ENCODE assay signal across 1 cellular context in genomic region chr6:146891615-146892265, GRCh38.
TF ChIP-seq lines count a peak whose summit lies in the region.

No MANE protein-coding gene starts in this region.

TF ChIP-seq in K562, 482 proteins besides CTCF, POLR2A, EP300 and RAD21 (continued from another document):
- 0 out of 2 replicates have a peak, but pooled peaks have one; percentile 5 for TF ChIP-seq TEAD4 (IDR thresholded peaks at IDR 0.05; ENCODE audit: low read length)
- TF ChIP-seq TEAD4 (CRISPR knock-in tag; IDR thresholded peaks at IDR 0.05; ENCODE audit: borderline replicate concordance), result no peak
- no peak for TF ChIP-seq SAFB2 (IDR thresholded peaks at IDR 0.05; ENCODE audit: borderline replicate concordance, low read depth, low read length, severe bottlenecking)
- TF ChIP-seq ZNF586 (CRISPR knock-in tag; conservative IDR thresholded peaks at IDR 0.05), result 0 out of 2 replicates have a peak, but pooled peaks have one; percentile 24
- no peak for TF ChIP-seq TAF15 (IDR thresholded peaks at IDR 0.05; ENCODE audit: low read depth, low read length)
- TF ChIP-seq ZFP1 (CRISPR knock-in tag; IDR thresholded peaks at IDR 0.05), result peak; percentile 17
- no peak for TF ChIP-seq RBFOX2 (IDR thresholded peaks at IDR 0.05; ENCODE audit: low read depth, low read length)
- TF ChIP-seq SRSF1 (IDR thresholded peaks at IDR 0.05; ENCODE audit: low read depth, low read length), result no peak
- TF ChIP-seq ZNF79 (CRISPR knock-in tag; IDR thresholded peaks at IDR 0.05; ENCODE audit: low read depth), result 0 out of 2 replicates have a peak, but pooled peaks have one; percentile 17
- TF ChIP-seq ZNF175 (CRISPR knock-in tag; IDR thresholded peaks at IDR 0.05; ENCODE audit: low read depth), result peak; percentile 10; the same call in 1 of the 2 replicates
- no peak for TF ChIP-seq ZNF696 (CRISPR knock-in tag; conservative IDR thresholded peaks at IDR 0.05)
- no peak for TF ChIP-seq CEBPG (CRISPR knock-in tag; IDR thresholded peaks at IDR 0.05)
- peak in 1 of 2 experiments; percentile 32; a peak in 1 of 4 replicates for TF ChIP-seq CEBPG (tag; conservative IDR thresholded peaks at IDR 0.05 in 1 of 2, IDR thresholded peaks at IDR 0.05 in 1 of 2)
- peak; percentile 86 for TF ChIP-seq NFRKB (IDR thresholded peaks at IDR 0.05; ENCODE audit: low read depth)
- TF ChIP-seq XRCC3 (IDR thresholded peaks at IDR 0.05), result no peak
- no peak for TF ChIP-seq ZBED1 (IDR thresholded peaks at IDR 0.05)
- TF ChIP-seq ZFP36 (IDR thresholded peaks at IDR 0.05; ENCODE audit: low read depth, low read length, partially characterized antibody), result no peak
- no peak for TF ChIP-seq RBM34 (IDR thresholded peaks at IDR 0.05; ENCODE audit: borderline replicate concordance, insufficient read depth, low read length)
- TF ChIP-seq ZNF507 (tag; conservative IDR thresholded peaks at IDR 0.05), result no peak
- no peak for TF ChIP-seq NR4A1 (CRISPR knock-in tag; IDR thresholded peaks at IDR 0.05)
- no peak for TF ChIP-seq NR4A1 (tag; IDR thresholded peaks at IDR 0.05)
- TF ChIP-seq ZNF24 (IDR thresholded peaks at IDR 0.05), result no peak
